20 cellular contexts compared by ENCODE assay signal in genomic region chr3:47669026-47669749, GRCh38.
DNase-seq lines count a peak whose midpoint lies in the region; ATAC-seq and TF ChIP-seq lines count a peak whose summit lies in the region.
"Had no signal": no experiment of that assay in that cellular context is flagged by ENCODE, and none has a peak within 500 bp of the region (broad histone marks: within the 10 kb centered on the region; RNA-seq: fewer than 3 reads in every experiment).

No MANE protein-coding gene starts in this region.

- intact Hi-C loops in activated CD4-positive, alpha-beta T cell treated with anti-CD3 and anti-CD28 coated beads for 36 hours (cut with DNase I, micrococcal nuclease), result no loop called here
- intact Hi-C loops in mammary epithelial cell (cut with micrococcal nuclease) (loop anchor here (1.0 kb wide), 1 partner anchor 147 kb away; no protein-coding TSS in a partner anchor), left lung (cut with DNase I) (no loop called here)

- no peak for ATAC-seq in activated CD4-positive, alpha-beta T cell treated with anti-CD3 and anti-CD28 coated beads for 36 hours
- ATAC-seq in left lung, result peak; percentile 72

- H3K27me3 ChIP-seq in mammary epithelial cell (ENCODE audit: insufficient read depth, low read length) (no peaks in the 10 kb centered on the region), left lung (no peaks in the 10 kb centered on the region)
- H3K27me3 ChIP-seq: esophagus squamous epithelium, right atrium auricular region, SJSA1, upper lobe of left lung had no signal

- dilution Hi-C loops in mammary epithelial cell (cut with HindIII; ENCODE audit: low sequenced_read_pairs), result no loop called here

- H3K9me3 ChIP-seq in mammary epithelial cell (replicated peaks; ENCODE audit: insufficient read depth, low read length) (no peaks in the 10 kb centered on the region), left lung (no peaks in the 10 kb centered on the region)
- H3K9me3 ChIP-seq: esophagus squamous epithelium, right atrium auricular region, SJSA1, upper lobe of left lung had no signal

- no peak overlapping the region for H3K27ac ChIP-seq in mammary epithelial cell (ENCODE audit: insufficient read depth, low read depth, low read length)
- no peak overlapping the region for H3K27ac ChIP-seq in left lung
- H3K27ac ChIP-seq: coronary artery, esophagus squamous epithelium, right atrium auricular region, SJSA1, upper lobe of left lung had no signal

- CTCF ChIA-PET in activated CD4-positive, alpha-beta T cell treated with anti-CD3 and anti-CD28 coated beads for 36 hours (lab: Charles Lee), result interaction anchor here (0.6 to 1.1 kb wide), 5 partner anchors 8 to 120 kb away, joined by 3 to 4 read pairs (median 3); no protein-coding TSS in a partner anchor
- CTCF ChIA-PET in mammary epithelial cell (lab: Charles Lee; ENCODE audit: low non-redundant PET), result no interaction called here

- H4K20me1 ChIP-seq in mammary epithelial cell (ENCODE audit: insufficient read depth, low read length), result no peaks in the 10 kb centered on the region

- peaks cover 29% of the 10 kb centered on the region for H3K36me3 ChIP-seq in mammary epithelial cell (ENCODE audit: insufficient read depth, low read length)
- H3K36me3 ChIP-seq in left lung, result peaks cover 0 to 52% of the 10 kb centered on the region in 2 donors

- no peak for DNase-seq in activated CD4-positive, alpha-beta T cell treated with anti-CD3 and anti-CD28 coated beads for 36 hours
- no peak for DNase-seq in activated CD4-positive, alpha-beta T cell treated with anti-CD3 and anti-CD28 coated beads for 1 hour
- DNase-seq in LHCN-M2 (ENCODE audit: low read depth) (peak; percentile 38), mammary epithelial cell (peak; percentile 51), left lung (no peak), SKM-1 treated with dmso at 0.1 percent for 144 hours (lab: John Stamatoyannopoulos, UW; ENCODE audit: unreplicated experiment) (no peak), middle frontal gyrus (ENCODE audit: extremely low spot score, low spot score) (no peak), NCI-H1436 (lab: John Stamatoyannopoulos, UW) (no peak)
- DNase-seq: activated naive CD8-positive, alpha-beta T cell treated with anti-CD3 and anti-CD28 coated beads, Interleukin-2, amount 10 ng/mL, durations not matched to agents 7 days and 5 days; esophagus squamous epithelium; GF-D8; NCI-H1092; NCI-H2227 treated with DMSO at 0.1 percent for 48 hours; stimulated activated CD4-positive, alpha-beta T cell treated with anti-CD3 and anti-CD28 coated beads, Interleukin-2, amount 100 ng/mL, for 48 hours; upper lobe of left lung had no signal

- TF ChIP-seq CTCF in mammary epithelial cell (conservative IDR thresholded peaks at IDR 0.05 in 1 of 2, IDR thresholded peaks at IDR 0.05 in 1 of 2; ENCODE audit: extremely low read depth in 1 of 2, insufficient read depth in 1 of 2, low read depth in 1 of 2, low read length in 2 of 2), result no peak
- TF ChIP-seq CTCF in left lung (IDR thresholded peaks at IDR 0.05), result no peak

- H3K79me2 ChIP-seq in mammary epithelial cell (ENCODE audit: insufficient read depth, low read length), result no peaks in the 10 kb centered on the region

- peaks cover 32% of the 10 kb centered on the region for H3K36me3 Mint-ChIP-seq in activated CD4-positive, alpha-beta T cell treated with anti-CD3 and anti-CD28 coated beads for 36 hours (ENCODE audit: low read depth)

- H3K4me1 Mint-ChIP-seq in activated CD4-positive, alpha-beta T cell treated with anti-CD3 and anti-CD28 coated beads for 36 hours, result peaks cover 2% of the 10 kb centered on the region
- H3K4me1 Mint-ChIP-seq: nephron had no signal

- H3K4me2 ChIP-seq in mammary epithelial cell (ENCODE audit: insufficient read depth, low read depth, low read length), result no peak overlapping the region

- H3K27me3 Mint-ChIP-seq in activated CD4-positive, alpha-beta T cell treated with anti-CD3 and anti-CD28 coated beads for 36 hours, result no peaks in the 10 kb centered on the region
- H3K27me3 Mint-ChIP-seq: activated naive CD8-positive, alpha-beta T cell treated with anti-CD3 and anti-CD28 coated beads, Interleukin-2, amount 10 ng/mL, durations not matched to agents 7 days and 5 days had no signal

- WGBS in mammary epithelial cell (ENCODE audit: low coverage, missing lambda C conversion rate), result 88% methylated on average over 3 of the region's 3 CpGs

- POLR2A ChIA-PET in activated CD4-positive, alpha-beta T cell treated with anti-CD3 and anti-CD28 coated beads for 36 hours (lab: Charles Lee), result no interaction called here

- no peaks in the 10 kb centered on the region for H3K9me3 Mint-ChIP-seq in activated CD4-positive, alpha-beta T cell treated with anti-CD3 and anti-CD28 coated beads for 36 hours (ENCODE audit: low read depth)
- H3K9me3 Mint-ChIP-seq: activated naive CD8-positive, alpha-beta T cell treated with anti-CD3 and anti-CD28 coated beads, Interleukin-2, amount 10 ng/mL, durations not matched to agents 7 days and 5 days; nephron had no signal

- in situ Hi-C loops in mammary epithelial cell (cut with MboI; ENCODE audit: low sequenced_read_pairs in 2 of 2), result no loop called here

- H3K4me1 ChIP-seq in mammary epithelial cell (ENCODE audit: insufficient read depth, low read length) (peaks cover 3% of the 10 kb centered on the region), left lung (no peaks in the 10 kb centered on the region)
- H3K4me1 ChIP-seq: esophagus squamous epithelium, right atrium auricular region had no signal

- BruUV-seq in mammary epithelial cell (replicated peaks; lab: Mats Ljungman, UMichigan), result no TSS peak

- H3K9ac ChIP-seq in mammary epithelial cell (ENCODE audit: insufficient read depth, low read length), result no peak overlapping the region

- peak overlapping the region; percentile 52 for H3K27ac Mint-ChIP-seq in activated CD4-positive, alpha-beta T cell treated with anti-CD3 and anti-CD28 coated beads for 36 hours
- H3K27ac Mint-ChIP-seq: activated naive CD8-positive, alpha-beta T cell treated with anti-CD3 and anti-CD28 coated beads, Interleukin-2, amount 10 ng/mL, durations not matched to agents 7 days and 5 days; nephron had no signal

- H3K4me3 Mint-ChIP-seq in activated CD4-positive, alpha-beta T cell treated with anti-CD3 and anti-CD28 coated beads for 36 hours, result no peak overlapping the region
- H3K4me3 Mint-ChIP-seq: activated naive CD8-positive, alpha-beta T cell treated with anti-CD3 and anti-CD28 coated beads, Interleukin-2, amount 10 ng/mL, durations not matched to agents 7 days and 5 days; nephron had no signal

- H2AFZ ChIP-seq in mammary epithelial cell (ENCODE audit: low read depth, low read length), result no peak overlapping the region

- H3K4me3 ChIP-seq in mammary epithelial cell (replicated peaks in 1 of 3; ENCODE audit: insufficient read depth in 1 of 3, low read depth in 2 of 3, low read length in 3 of 3) (no peak overlapping the region), left lung (no peak overlapping the region)
- H3K4me3 ChIP-seq: coronary artery, esophagus squamous epithelium, lung, right atrium auricular region, SJSA1, upper lobe of left lung had no signal

Comparison
In these comparisons a context has a peak if more than half of its experiments do, and no peak if none do; other contexts are left out.
1. DNase-seq: peak in LHCN-M2 (single experiment) and mammary epithelial cell (single experiment); none in activated CD4-positive, alpha-beta T cell treated with anti-CD3 and anti-CD28 coated beads for 36 hours (single experiment), activated CD4-positive, alpha-beta T cell treated with anti-CD3 and anti-CD28 coated beads for 1 hour (single experiment), left lung (0 of 2), SKM-1 treated with dmso at 0.1 percent for 144 hours (single experiment), middle frontal gyrus (single experiment) and NCI-H1436 (single experiment).